Comparison of ENCODE assay signal across 1 cellular context in genomic region chr2:102027703-102028059, GRCh38.
TF ChIP-seq lines count a peak whose summit lies in the region.

No MANE protein-coding gene starts in this region.

TF ChIP-seq in WTC11, 78 proteins besides CTCF, POLR2A, EP300 and RAD21 (continued from another document):
- TF ChIP-seq ZNF281 (CRISPR knock-in tag; IDR thresholded peaks at IDR 0.05) (no peak), ZNF317 (CRISPR knock-in tag; IDR thresholded peaks at IDR 0.05; ENCODE audit: borderline replicate concordance, low read depth) (no peak), SMAD3 (CRISPR knock-in tag; IDR thresholded peaks at IDR 0.05; ENCODE audit: borderline replicate concordance) (no peak), EMX1 (CRISPR knock-in tag; IDR thresholded peaks at IDR 0.05) (no peak), ZNF425 (CRISPR knock-in tag; conservative IDR thresholded peaks at IDR 0.05) (no peak), CDX4 (CRISPR knock-in tag; IDR thresholded peaks at IDR 0.05; ENCODE audit: borderline replicate concordance) (no peak), ATF3 (CRISPR knock-in tag; conservative IDR thresholded peaks at IDR 0.05) (no peak), STAT6 (CRISPR knock-in tag; conservative IDR thresholded peaks at IDR 0.05; ENCODE audit: low read depth) (no peak), ETV6 (CRISPR knock-in tag; IDR thresholded peaks at IDR 0.05) (no peak), JAZF1 (CRISPR knock-in tag; IDR thresholded peaks at IDR 0.05) (no peak), ZNF416 (CRISPR knock-in tag; IDR thresholded peaks at IDR 0.05) (no peak), CREB1 (CRISPR knock-in tag; IDR thresholded peaks at IDR 0.05) (no peak), FOXK1 (CRISPR knock-in tag; IDR thresholded peaks at IDR 0.05) (no peak), HMGA2 (CRISPR knock-in tag; IDR thresholded peaks at IDR 0.05) (no peak), IRF1 (CRISPR knock-in tag; IDR thresholded peaks at IDR 0.05) (no peak), ATF2 (CRISPR knock-in tag; IDR thresholded peaks at IDR 0.05; ENCODE audit: borderline replicate concordance, low read depth) (no peak), ELF4 (CRISPR knock-in tag; IDR thresholded peaks at IDR 0.05; ENCODE audit: low read depth) (no peak), MLX (CRISPR knock-in tag; IDR thresholded peaks at IDR 0.05) (no peak)
